Comparison of ENCODE assay signal across 19 cellular contexts in genomic region chr19:38120471-38121030, GRCh38.
A peak's percentile ranks its signal among the peaks of the same experiment; 100 is the strongest.
DNase-seq lines count a peak whose midpoint lies in the region; ATAC-seq, FAIRE-seq and TF ChIP-seq lines count a peak whose summit lies in the region.
"Had no signal": no experiment of that assay in that cellular context is flagged by ENCODE, and none has a peak within 500 bp of the region (broad histone marks: within the 10 kb centered on the region; RNA-seq: fewer than 3 reads in every experiment).

No MANE protein-coding gene starts in this region.

- DNase-seq in CMK (ENCODE audit: low read depth) = peak; percentile 85
- peak; percentile 88 for DNase-seq in OCI-M1 (lab: John Stamatoyannopoulos, UW)
- DNase-seq in K562 (ENCODE audit: extremely low read depth in 1 of 4, low spot score in 3 of 4) = peak in 2 of 4 experiments; percentile 31 to 40
- no peak for DNase-seq in stimulated activated naive B cell treated with anti-CD40 and anti-IgM and Interleukin-4, amounts not matched to agents 10 μg/mL and 1 μg/mL and 100 μg/mL, for 72 hours
- no peak for DNase-seq in MG63
- DNase-seq in NCI-H774 (lab: John Stamatoyannopoulos, UW) = no peak
- no peak for DNase-seq in activated CD4-positive, alpha-beta T cell treated with anti-CD3 and anti-CD28 coated beads for 36 hours
- DNase-seq: CD4-positive, CD25-positive, alpha-beta regulatory T cell; COR-L47; DMS 273 treated with DMSO at 0.1 percent for 48 hours; DMS79 treated with DMSO at 0.1 percent for 48 hours; KG1; NCI-H1105 treated with DMSO at 0.1 percent for 48 hours; NCI-H2081; NCI-H2171; NCI-H345; NCI-H82; Peyer's patch had no signal

- CTCF ChIA-PET in K562 (lab: Yijun Ruan, JAX; ENCODE audit: low intra/inter-chr PET ratio) = no interaction called here
- CTCF ChIA-PET in activated CD4-positive, alpha-beta T cell treated with anti-CD3 and anti-CD28 coated beads for 36 hours (lab: Charles Lee) = no interaction called here

- no peak for TF ChIP-seq CTCF in K562 (IDR thresholded peaks at IDR 0.05 in 2 of 3, conservative IDR thresholded peaks at IDR 0.05 in 1 of 3; ENCODE audit: insufficient read depth in 2 of 3, low read depth in 1 of 3, low read length in 3 of 3)

- no peaks in the 10 kb centered on the region for H3K9me1 ChIP-seq in K562 (ENCODE audit: control insufficient read depth, insufficient read depth, low read length)

- no peak overlapping the region for H3K4me3 ChIP-seq in K562
- no peak overlapping the region for H3K4me3 ChIP-seq in MG63
- H3K4me3 ChIP-seq: Peyer's patch, SJSA1 had no signal

- no peak overlapping the region for H3K4me3 Mint-ChIP-seq in stimulated activated naive B cell treated with anti-CD40 and anti-IgM and Interleukin-4, amounts not matched to agents 10 μg/mL and 1 μg/mL and 100 μg/mL, for 72 hours
- H3K4me3 Mint-ChIP-seq in activated CD4-positive, alpha-beta T cell treated with anti-CD3 and anti-CD28 coated beads for 36 hours = no peak overlapping the region
- H3K4me3 Mint-ChIP-seq: CD4-positive, CD25-positive, alpha-beta regulatory T cell had no signal

- H3K4me2 ChIP-seq in K562 (ENCODE audit: insufficient read depth, low read length) = no peak overlapping the region

- intact Hi-C loops in K562 (cut with micrococcal nuclease) = no loop called here
- intact Hi-C loops in activated CD4-positive, alpha-beta T cell treated with anti-CD3 and anti-CD28 coated beads for 36 hours (cut with DNase I, micrococcal nuclease) = no loop called here

- WGBS in K562 (ENCODE audit: insufficient coverage, low coverage, missing lambda C conversion rate) = 51% methylated on average over 4 of the region's 4 CpGs

- TF ChIP-seq POLR2A in K562 (conservative IDR thresholded peaks at IDR 0.05) = no peak

- H3K36me3 Mint-ChIP-seq in stimulated activated naive B cell treated with anti-CD40 and anti-IgM and Interleukin-4, amounts not matched to agents 10 μg/mL and 1 μg/mL and 100 μg/mL, for 72 hours = peaks cover 46 to 61% of the 10 kb centered on the region in 2 donors
- peaks cover 48% of the 10 kb centered on the region for H3K36me3 Mint-ChIP-seq in activated CD4-positive, alpha-beta T cell treated with anti-CD3 and anti-CD28 coated beads for 36 hours (ENCODE audit: low read depth)

- H3K9me3 ChIP-seq in K562 (replicated peaks; ENCODE audit: control insufficient read depth, insufficient read depth, low read depth, low read length) (0 out of 2 replicates have a peak, but pooled peaks cover 6% of the 10 kb centered on the region), MG63 (peaks cover 6% of the 10 kb centered on the region; the same call in 1 of the 2 replicates)
- H3K9me3 ChIP-seq: Peyer's patch, SJSA1 had no signal

- no peak overlapping the region for H3K9ac ChIP-seq in K562 (ENCODE audit: insufficient read depth in 1 of 2, low read depth in 2 of 2, low read length in 2 of 2)

- POLR2A ChIA-PET in K562 (lab: Yijun Ruan, JAX) = interaction anchor here (0.6 kb wide), 1 partner anchor 197 kb away, joined by 3 read pairs; no protein-coding TSS in a partner anchor
- POLR2A ChIA-PET in activated CD4-positive, alpha-beta T cell treated with anti-CD3 and anti-CD28 coated beads for 36 hours (lab: Charles Lee) = no interaction called here

- no peak for TF ChIP-seq RAD21 in K562 (CRISPR knock-in tag; conservative IDR thresholded peaks at IDR 0.05 in 1 of 2, IDR thresholded peaks at IDR 0.05 in 1 of 2)

- H3K4me1 Mint-ChIP-seq in stimulated activated naive B cell treated with anti-CD40 and anti-IgM and Interleukin-4, amounts not matched to agents 10 μg/mL and 1 μg/mL and 100 μg/mL, for 72 hours = peaks cover 2 to 9% of the 10 kb centered on the region in 2 donors
- H3K4me1 Mint-ChIP-seq in activated CD4-positive, alpha-beta T cell treated with anti-CD3 and anti-CD28 coated beads for 36 hours = peaks cover 2% of the 10 kb centered on the region

- FAIRE-seq in K562 (lab: Jason Lieb, UNC) = no peak

- H3K27me3 ChIP-seq in K562 (ENCODE audit: control insufficient read depth in 2 of 2, insufficient read depth in 2 of 2, low read length in 2 of 2) (no peaks in the 10 kb centered on the region), MG63 (no peaks in the 10 kb centered on the region)
- H3K27me3 ChIP-seq: Peyer's patch, SJSA1 had no signal

- no peak overlapping the region for H3K27ac ChIP-seq in K562 (ENCODE audit: extremely low read depth, low read depth, low read length)
- H3K27ac ChIP-seq: Peyer's patch, SJSA1 had no signal

- peak overlapping the region; percentile 82 for H3K27ac Mint-ChIP-seq in stimulated activated naive B cell treated with anti-CD40 and anti-IgM and Interleukin-4, amounts not matched to agents 10 μg/mL and 1 μg/mL and 100 μg/mL, for 72 hours
- no peak overlapping the region for H3K27ac Mint-ChIP-seq in activated CD4-positive, alpha-beta T cell treated with anti-CD3 and anti-CD28 coated beads for 36 hours

- no peaks in the 10 kb centered on the region for H4K20me1 ChIP-seq in K562 (replicated peaks; ENCODE audit: control insufficient read depth, insufficient read depth, low read length)

- H3K79me2 ChIP-seq in K562 (ENCODE audit: control insufficient read depth, insufficient read depth, low read length) = no peaks in the 10 kb centered on the region

- no peak for TF ChIP-seq EP300 in K562 (IDR thresholded peaks at IDR 0.05; ENCODE audit: low read length)

- H3K27me3 Mint-ChIP-seq in stimulated activated naive B cell treated with anti-CD40 and anti-IgM and Interleukin-4, amounts not matched to agents 10 μg/mL and 1 μg/mL and 100 μg/mL, for 72 hours = no peaks in the 10 kb centered on the region
- no peaks in the 10 kb centered on the region for H3K27me3 Mint-ChIP-seq in activated CD4-positive, alpha-beta T cell treated with anti-CD3 and anti-CD28 coated beads for 36 hours
- H3K27me3 Mint-ChIP-seq: CD4-positive, CD25-positive, alpha-beta regulatory T cell had no signal

- BruUV-seq in K562 (replicated peaks; lab: Mats Ljungman, UMichigan) = no TSS peak

- H2AFZ ChIP-seq in K562 (ENCODE audit: low read depth, low read length) = no peak overlapping the region

- H3K9me3 Mint-ChIP-seq in stimulated activated naive B cell treated with anti-CD40 and anti-IgM and Interleukin-4, amounts not matched to agents 10 μg/mL and 1 μg/mL and 100 μg/mL, for 72 hours = peaks cover 0 to 7% of the 10 kb centered on the region in 2 donors
- H3K9me3 Mint-ChIP-seq in activated CD4-positive, alpha-beta T cell treated with anti-CD3 and anti-CD28 coated beads for 36 hours (ENCODE audit: low read depth) = peaks cover 9% of the 10 kb centered on the region

- in situ Hi-C loops in K562 (cut with MboI) = no loop called here

- ATAC-seq in K562 = no peak
- no peak for ATAC-seq in stimulated activated naive B cell treated with anti-CD40 and anti-IgM and Interleukin-4, amounts not matched to agents 10 μg/mL and 1 μg/mL and 100 μg/mL, for 72 hours (replicated peaks)
- no peak for ATAC-seq in activated CD4-positive, alpha-beta T cell treated with anti-CD3 and anti-CD28 coated beads for 36 hours

- peaks cover 10 to 13% of the 10 kb centered on the region in 2 experiments; a peak in 4 of 5 replicates for H3K4me1 ChIP-seq in K562 (replicated peaks in 1 of 2; ENCODE audit: control insufficient read depth in 2 of 2, insufficient read depth in 2 of 2, low read length in 2 of 2)
- H3K4me1 ChIP-seq: Peyer's patch, SJSA1 had no signal

- H3K36me3 ChIP-seq in K562 (ENCODE audit: control insufficient read depth, insufficient read depth, low read length) = no peaks in the 10 kb centered on the region
- H3K36me3 ChIP-seq in MG63 = peaks cover 28% of the 10 kb centered on the region

TF ChIP-seq in K562, 482 proteins besides CTCF, POLR2A, EP300 and RAD21 (continues in another document):
- TF ChIP-seq CEBPB (tag; IDR thresholded peaks at IDR 0.05) (no peak), SAFB2 (IDR thresholded peaks at IDR 0.05; ENCODE audit: borderline replicate concordance, low read depth, low read length, severe bottlenecking) (no peak), SNRNP70 (optimal IDR thresholded peaks at IDR 0.05; ENCODE audit: low read depth, low read length) (no peak), FOXO4 (CRISPR knock-in tag; IDR thresholded peaks at IDR 0.05) (no peak), ZNF76 (CRISPR knock-in tag; IDR thresholded peaks at IDR 0.05; ENCODE audit: borderline replicate concordance) (no peak), GATAD2B (IDR thresholded peaks at IDR 0.05; ENCODE audit: borderline replicate concordance) (no peak), CBX3 (IDR thresholded peaks at IDR 0.05; ENCODE audit: borderline replicate concordance in 1 of 2, low read length in 2 of 2) (0 out of 3 replicates have a peak, but pooled peaks of 1 of the 2 experiments have one; percentile 31), FUS (optimal IDR thresholded peaks at IDR 0.05; ENCODE audit: low read depth, low read length) (no peak), RFX1 (IDR thresholded peaks at IDR 0.05) (no peak), HDAC3 (IDR thresholded peaks at IDR 0.05; ENCODE audit: borderline replicate concordance, partially characterized antibody) (no peak), TAF7 (tag; IDR thresholded peaks at IDR 0.05) (no peak)

Comparison
In these comparisons a context has a peak if more than half of its experiments do, and no peak if none do; other contexts are left out.
1. DNase-seq: peak in CMK (single experiment) and OCI-M1 (single experiment); none in stimulated activated naive B cell treated with anti-CD40 and anti-IgM and Interleukin-4, amounts not matched to agents 10 μg/mL and 1 μg/mL and 100 μg/mL, for 72 hours (single experiment), MG63 (single experiment), NCI-H774 (single experiment) and activated CD4-positive, alpha-beta T cell treated with anti-CD3 and anti-CD28 coated beads for 36 hours (single experiment).